In the genomic region with DNA sequence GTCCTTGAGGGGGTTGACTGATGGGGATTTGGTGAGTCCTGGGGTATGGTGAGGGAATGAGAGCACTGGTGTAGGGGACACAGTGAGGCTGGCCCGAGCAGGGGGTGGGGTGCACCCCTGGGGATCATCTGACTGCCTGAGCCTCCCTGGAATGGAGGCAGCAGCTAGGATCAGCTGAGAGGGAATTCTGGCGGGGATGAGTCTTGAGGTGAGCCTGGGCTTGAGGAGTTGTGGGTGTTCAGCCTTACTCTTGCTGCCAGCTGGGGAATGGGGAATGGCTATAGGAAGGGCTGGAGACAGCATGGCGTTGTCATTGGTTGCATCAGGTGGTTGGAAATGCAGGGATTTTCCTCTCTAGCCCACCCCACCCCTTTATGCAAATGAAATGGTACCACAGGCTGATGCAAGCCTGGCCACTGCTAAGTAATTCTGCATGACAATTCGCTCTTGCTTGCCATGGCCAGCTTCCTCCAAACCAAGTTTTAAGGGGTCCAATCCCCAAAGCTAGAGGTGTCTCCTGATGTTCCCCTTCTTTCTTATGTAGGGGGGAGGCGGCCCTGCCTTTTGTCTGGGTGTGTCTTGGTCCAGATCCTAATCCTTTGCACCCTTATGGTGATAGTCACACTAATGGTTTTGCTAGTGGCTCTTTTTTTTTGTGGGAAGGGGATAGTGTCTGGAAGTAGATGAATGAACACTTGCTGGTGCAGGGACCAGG, we compare ENCODE assay signal across 8 cellular contexts. TPM values are rescaled to one million over a fixed set of nuclear protein-coding genes. Genes with fewer than 3 reads are reported as not detected.
A peak's percentile ranks its signal among the peaks of the same experiment; 100 is the strongest.
DNase-seq lines count a peak whose midpoint lies in the region; ATAC-seq, FAIRE-seq and TF ChIP-seq lines count a peak whose summit lies in the region.

No MANE protein-coding gene starts in this region.

- TF ChIP-seq CTCF in BE2C (IDR thresholded peaks at IDR 0.05; ENCODE audit: low read depth, low read length) = no peak
- no peak for TF ChIP-seq CTCF in dorsolateral prefrontal cortex (IDR thresholded peaks at IDR 0.05 in 54 of 56, conservative IDR thresholded peaks at IDR 0.05 in 2 of 56; ENCODE audit: low read depth in 1 of 56, partially characterized antibody in 56 of 56)
- TF ChIP-seq CTCF in D721Med (IDR thresholded peaks at IDR 0.05; ENCODE audit: insufficient read depth, missing control alignments) = no peak

- intact Hi-C loops in dorsolateral prefrontal cortex (cut with DNase I) = no loop called here
- intact Hi-C loops in sciatic nerve (cut with DNase I) = no loop called here

- H3K36me3 ChIP-seq in BE2C = peaks cover 78% of the 10 kb centered on the region

- no peaks in the 10 kb centered on the region for H3K9me3 ChIP-seq in BE2C

- peaks cover 30% of the 10 kb centered on the region for H3K4me1 ChIP-seq in BE2C

- no peak for FAIRE-seq in D721Med (lab: Jason Lieb, UNC)

- POLR2A ChIA-PET in HEK293T (lab: Yijun Ruan, JAX) = interaction anchor here (1.1 to 1.2 kb wide), 2 partner anchors 12 to 44 kb away, joined by 3 to 4 read pairs; no protein-coding TSS in a partner anchor

- DNase-seq in BE2C (peak; percentile 38), OCI-M1 (lab: John Stamatoyannopoulos, UW) (peak; percentile 93), dorsolateral prefrontal cortex (no peak), sciatic nerve (ENCODE audit: low spot score) (peak; percentile 42), D721Med (ENCODE audit: insufficient read length, low spot score) (no peak), HEK293T (ENCODE audit: extremely low spot score) (no peak)

- CTCF ChIA-PET in HEK293T (lab: Yijun Ruan, JAX) = interaction anchor here (1.1 to 1.5 kb wide), 2 partner anchors 13 to 29 kb away, joined by 4 read pairs; no protein-coding TSS in a partner anchor

- H3K27ac ChIP-seq in dorsolateral prefrontal cortex = peak overlapping the region in 46 of 59 donors; percentile 27 to 99 (median 88)

- H3K4me3 ChIP-seq in BE2C (ENCODE audit: low read depth, low read length) (peak overlapping the region; percentile 50), dorsolateral prefrontal cortex (peak overlapping the region in 57 of 59 donors; percentile 14 to 95 (median 60))

- H3K27me3 ChIP-seq in BE2C (no peaks in the 10 kb centered on the region), dorsolateral prefrontal cortex (no peaks in the 10 kb centered on the region)

- ATAC-seq in GM19023 (IDR thresholded peaks at IDR 0.05; ENCODE audit: unreplicated experiment) (peak; percentile 62), sciatic nerve (no peak), GM18517 (IDR thresholded peaks at IDR 0.05; ENCODE audit: unreplicated experiment) (no peak)

TF ChIP-seq in HEK293T, 16 proteins besides CTCF, POLR2A, EP300 and RAD21:
- TF ChIP-seq FOXM1 (IDR thresholded peaks at IDR 0.05; ENCODE audit: borderline replicate concordance) (no peak), L3MBTL2 (conservative IDR thresholded peaks at IDR 0.05) (no peak)

RNA-seq across cellular contexts. Expression of gene NFE2L1, which starts 7.5 kb away (rescaled TPM):
- 506 TPM for polyA plus RNA-seq in BE2C (2012; ENCODE audit: insufficient read depth, insufficient read length, low read depth)
- total RNA-seq in dorsolateral prefrontal cortex = 100 to 1,000 TPM; 120 to 279 (median 205) TPM
- total RNA-seq in sciatic nerve = 287 TPM

RNA-seq across cellular contexts. Expression of gene COPZ2, which starts 18.1 kb away (rescaled TPM):
- 9.3 TPM for polyA plus RNA-seq in BE2C (2012; ENCODE audit: insufficient read depth, insufficient read length, low read depth)
- total RNA-seq in dorsolateral prefrontal cortex (10 to 100 TPM in 59 of 120 experiments, 1 to 10 TPM in 61; 3.8 to 22.7 (median 9.8) TPM), sciatic nerve (72.7 TPM)

RNA-seq across cellular contexts. Expression of gene CBX1, which starts 45.6 kb away (rescaled TPM):
- polyA plus RNA-seq in BE2C (2012; ENCODE audit: insufficient read depth, insufficient read length, low read depth) = 67.8 TPM
- total RNA-seq in dorsolateral prefrontal cortex (10 to 100 TPM; 57.5 to 92.2 (median 74.2) TPM), sciatic nerve (53.0 TPM)

RNA-seq across cellular contexts. Expression of gene SNX11, which starts 51.9 kb away (rescaled TPM):
- polyA plus RNA-seq in BE2C (2012; ENCODE audit: insufficient read depth, insufficient read length, low read depth) = 15.1 TPM
- total RNA-seq in dorsolateral prefrontal cortex (10 to 100 TPM; 16.4 to 41.4 (median 27.4) TPM), sciatic nerve (18.5 TPM)

Comparison
In these comparisons a context has a peak if more than half of its experiments do, and no peak if none do; other contexts are left out.
1. DNase-seq: peak in BE2C (single experiment), OCI-M1 (single experiment) and sciatic nerve (single experiment); none in dorsolateral prefrontal cortex (0 of 10), D721Med (single experiment) and HEK293T (single experiment).